Comparison of ENCODE assay signal across 1 cellular context in genomic region chr7:44062903-44063295, GRCh38.
TF ChIP-seq lines count a peak whose summit lies in the region.

No MANE protein-coding gene starts in this region.

TF ChIP-seq in H1, 55 proteins besides CTCF, POLR2A, EP300 and RAD21:
- TF ChIP-seq RFX5 (IDR thresholded peaks at IDR 0.05; ENCODE audit: borderline replicate concordance, low read depth, low read length) (no peak), EGR1 (IDR thresholded peaks at IDR 0.05; ENCODE audit: borderline replicate concordance, low read depth, low read length) (no peak), KDM4A (IDR thresholded peaks at IDR 0.05; ENCODE audit: low read depth, low read length, severe bottlenecking) (no peak), CHD1 (IDR thresholded peaks at IDR 0.05; ENCODE audit: low read depth, low read length) (no peak), HDAC2 (IDR thresholded peaks at IDR 0.05; ENCODE audit: borderline replicate concordance in 1 of 2, low read depth in 2 of 2, low read length in 2 of 2) (no peak), CREB1 (IDR thresholded peaks at IDR 0.05) (no peak), YY1 (IDR thresholded peaks at IDR 0.05; ENCODE audit: low read depth, low read length) (no peak), TAF1 (IDR thresholded peaks at IDR 0.05; ENCODE audit: low read depth, low read length) (no peak), TBP (IDR thresholded peaks at IDR 0.05; ENCODE audit: low read depth, low read length) (no peak), FOSL1 (IDR thresholded peaks at IDR 0.05; ENCODE audit: insufficient read depth, low read depth, low read length) (no peak), JUND (IDR thresholded peaks at IDR 0.05; ENCODE audit: low read length) (no peak), GABPA (IDR thresholded peaks at IDR 0.05; ENCODE audit: borderline replicate concordance, insufficient read depth, low read length) (no peak), KDM1A (IDR thresholded peaks at IDR 0.05; ENCODE audit: borderline replicate concordance, low read length) (no peak), PHF8 (conservative IDR thresholded peaks at IDR 0.05; ENCODE audit: low read depth, low read length) (no peak), NRF1 (IDR thresholded peaks at IDR 0.05; ENCODE audit: low read depth, low read length) (no peak), CHD2 (IDR thresholded peaks at IDR 0.05; ENCODE audit: low read length) (no peak), SP1 (IDR thresholded peaks at IDR 0.05; ENCODE audit: low read depth, low read length) (no peak), RNF2 (IDR thresholded peaks at IDR 0.05; ENCODE audit: borderline replicate concordance, low read depth, low read length, missing control alignments, poor library complexity, severe bottlenecking) (no peak), RBBP5 (IDR thresholded peaks at IDR 0.05; ENCODE audit: borderline replicate concordance, low read depth, low read length) (no peak), POLR2AphosphoS5 (IDR thresholded peaks at IDR 0.05; ENCODE audit: low read depth, low read length) (no peak)
